8 cellular contexts compared by ENCODE assay signal in the genomic region with DNA sequence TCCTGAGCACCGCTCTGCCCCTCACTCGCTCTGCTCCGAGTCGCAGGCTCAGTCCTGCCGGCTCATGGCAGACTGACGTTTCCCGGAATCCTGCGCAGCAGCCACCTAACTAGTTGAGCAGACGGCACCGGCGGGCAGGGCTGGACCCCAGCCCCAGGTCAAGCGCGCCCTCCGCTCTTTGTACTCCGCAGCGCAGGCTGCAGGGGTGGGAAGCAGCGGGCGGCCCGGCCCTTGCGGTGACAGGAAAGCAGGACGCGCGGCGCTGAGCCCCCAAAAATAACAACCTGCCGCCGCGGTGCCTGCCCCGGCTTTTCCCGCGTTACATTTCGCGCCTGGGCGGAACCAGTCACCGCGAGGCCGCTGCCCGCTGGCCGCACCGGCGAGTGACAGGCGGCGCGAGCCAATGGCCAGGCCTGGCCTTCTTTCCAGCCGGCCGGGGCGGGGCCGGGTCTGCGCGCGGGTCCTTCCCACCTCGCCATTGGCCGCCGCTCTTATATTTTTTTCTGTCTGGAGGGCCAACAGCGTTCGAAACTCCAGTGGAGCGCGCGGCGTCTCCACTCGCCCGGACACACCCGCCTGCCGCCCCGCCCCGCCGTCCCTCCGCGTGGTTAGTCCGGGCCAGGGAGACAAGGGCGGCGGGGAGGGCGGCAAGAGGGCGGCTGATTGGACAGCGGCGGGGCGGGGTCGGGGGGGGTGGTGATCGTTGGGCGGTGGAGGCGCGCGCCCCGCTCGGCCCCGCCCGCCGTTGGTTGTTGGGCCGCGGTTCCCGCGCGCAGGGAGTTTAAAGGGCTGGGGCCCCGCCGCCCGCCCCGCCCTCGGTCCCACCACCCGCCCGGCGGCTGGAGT. TPM values are rescaled to one million over a fixed set of nuclear protein-coding genes. Genes with fewer than 3 reads are reported as not detected.
DNase-seq lines count a peak whose midpoint lies in the region; ATAC-seq, FAIRE-seq and TF ChIP-seq lines count a peak whose summit lies in the region.

A gene (minus strand): TSS at position 297 of the 846 bp plus-strand sequence. CDS start 338 bp downstream, outside the sequence.

- peaks cover 36% of the 10 kb centered on the region for H3K4me1 Mint-ChIP-seq in T-helper 1 cell treated with Interleukin-12 subunit alpha and Interleukin-12 subunit beta and Interleukin-4 antibody, amounts not matched to agents 30 μg/mL and 1 μg/mL, for 36 hours (ENCODE audit: low read depth)

- peak within 1 kb of the TSS; percentile 96 for H3K27ac Mint-ChIP-seq in T-helper 1 cell treated with Interleukin-12 subunit alpha and Interleukin-12 subunit beta and Interleukin-4 antibody, amounts not matched to agents 30 μg/mL and 1 μg/mL, for 36 hours

- TF ChIP-seq CTCF in left ventricle myocardium inferior (IDR thresholded peaks at IDR 0.05; ENCODE audit: borderline replicate concordance) = no peak
- no peak for TF ChIP-seq CTCF in psoas muscle (IDR thresholded peaks at IDR 0.05)

- intact Hi-C loops in left ventricle myocardium inferior (cut with micrococcal nuclease) = no loop called here
- intact Hi-C loops in psoas muscle (cut with DNase I) = loop anchor here in 1 of 2 donors (2.0 kb wide), 1 partner anchor 237 kb away; a partner anchor contains a TSS

- no peaks in the 10 kb centered on the region for H3K36me3 ChIP-seq in left ventricle myocardium inferior
- H3K36me3 ChIP-seq in psoas muscle (ENCODE audit: insufficient read depth in 1 of 2, low read depth in 1 of 2) = no peaks in the 10 kb centered on the region

- H3K4me3 ChIP-seq in left ventricle myocardium inferior = peak within 1 kb of the TSS; percentile 91
- H3K4me3 ChIP-seq in psoas muscle = peak within 1 kb of the TSS; percentile 80

- peak within 1 kb of the TSS; percentile 100 for H3K27ac ChIP-seq in left ventricle myocardium inferior (replicated peaks)
- peak within 1 kb of the TSS; percentile 95 for H3K27ac ChIP-seq in psoas muscle

- H3K9me3 ChIP-seq in left ventricle myocardium inferior (replicated peaks) (no peaks in the 10 kb centered on the region), psoas muscle (no peaks in the 10 kb centered on the region)

- H3K4me3 Mint-ChIP-seq in T-helper 1 cell treated with Interleukin-12 subunit alpha and Interleukin-12 subunit beta and Interleukin-4 antibody, amounts not matched to agents 30 μg/mL and 1 μg/mL, for 36 hours = peak within 1 kb of the TSS; percentile 93

- H3K4me1 ChIP-seq in left ventricle myocardium inferior = peaks cover 54% of the 10 kb centered on the region
- peaks cover 27% of the 10 kb centered on the region for H3K4me1 ChIP-seq in psoas muscle

- H3K27me3 Mint-ChIP-seq in T-helper 1 cell treated with Interleukin-12 subunit alpha and Interleukin-12 subunit beta and Interleukin-4 antibody, amounts not matched to agents 30 μg/mL and 1 μg/mL, for 36 hours (ENCODE audit: low read depth) = no peaks in the 10 kb centered on the region

- ATAC-seq in GM18499 (IDR thresholded peaks at IDR 0.05; ENCODE audit: insufficient read depth, unreplicated experiment) (peak; percentile 32), HG02938 (IDR thresholded peaks at IDR 0.05; ENCODE audit: unreplicated experiment) (peak; percentile 46), psoas muscle (peak; percentile 89 to 92 (median 90))

- WGBS in psoas muscle, 3 donors = 0 to 1% (median 0%) methylated on average over 61 to 100 of the region's 100 CpGs

- no peaks in the 10 kb centered on the region for H3K9me3 Mint-ChIP-seq in T-helper 1 cell treated with Interleukin-12 subunit alpha and Interleukin-12 subunit beta and Interleukin-4 antibody, amounts not matched to agents 30 μg/mL and 1 μg/mL, for 36 hours

- no peaks in the 10 kb centered on the region for H3K27me3 ChIP-seq in left ventricle myocardium inferior (ENCODE audit: low read depth)
- no peaks in the 10 kb centered on the region for H3K27me3 ChIP-seq in psoas muscle (ENCODE audit: insufficient read depth in 3 of 3, low read length in 2 of 3)

- peaks cover 4% of the 10 kb centered on the region for H3K36me3 Mint-ChIP-seq in T-helper 1 cell treated with Interleukin-12 subunit alpha and Interleukin-12 subunit beta and Interleukin-4 antibody, amounts not matched to agents 30 μg/mL and 1 μg/mL, for 36 hours (ENCODE audit: low read depth)

- FAIRE-seq in urothelium cell line (lab: Jason Lieb, UNC) = no peak

- peak; percentile 92 for DNase-seq in NCI-H1694 treated with DMSO at 0.1 percent for 48 hours (lab: John Stamatoyannopoulos, UW)
- peak; percentile 98 for DNase-seq in amniotic stem cell (lab: John Stamatoyannopoulos, UW)
- peak; percentile 99 for DNase-seq in left ventricle myocardium inferior
- DNase-seq in psoas muscle = peak; percentile 98 to 99
- DNase-seq in urothelium cell line (ENCODE audit: low spot score) = peak; percentile 97

RNA-seq across cellular contexts. Expression of the gene that starts here (rescaled TPM):
- total RNA-seq in left ventricle myocardium inferior (3.9 TPM), psoas muscle (1 to 10 TPM in 2 of 4 donors, under 1 TPM in 2; 0.69 to 1.9 (median 1.2) TPM)
- 1 to 10 TPM; 1.0 to 3.3 (median 1.7) TPM for polyA plus RNA-seq in psoas muscle

Comparison
In these comparisons a context has a peak if more than half of its experiments do, and no peak if none do; other contexts are left out.
1. Peak in every context shown above with its lines: DNase-seq, ATAC-seq, H3K4me3 ChIP-seq and H3K27ac ChIP-seq.
2. ATAC-seq: peak in every context shown above with its lines; median percentile 90 in psoas muscle; 46 in HG02938; 32 in GM18499.